ENCODE assay signal across 12 cellular contexts in genomic region chr3:134334901-134335280, GRCh38. TPM values are rescaled to one million over a fixed set of nuclear protein-coding genes. Genes with fewer than 3 reads are reported as not detected.
A peak's percentile ranks its signal among the peaks of the same experiment; 100 is the strongest.
DNase-seq lines count a peak whose midpoint lies in the region; ATAC-seq, FAIRE-seq and TF ChIP-seq lines count a peak whose summit lies in the region.
"Had no signal": no experiment of that assay in that cellular context is flagged by ENCODE, and none has a peak within 500 bp of the region (broad histone marks: within the 10 kb centered on the region; RNA-seq: fewer than 3 reads in every experiment).

No MANE protein-coding gene starts in this region.

- H3K36me3 ChIP-seq in heart right ventricle = no peaks in the 10 kb centered on the region
- no peaks in the 10 kb centered on the region for H3K36me3 ChIP-seq in esophagus muscularis mucosa
- H3K36me3 ChIP-seq in vagina = no peaks in the 10 kb centered on the region

- intact Hi-C loops in heart right ventricle (cut with DNase I) (no loop called here), Right ventricle myocardium inferior (cut with DNase I) (no loop called here), esophagus muscularis mucosa (cut with DNase I) (no loop called here), vagina (cut with DNase I) (no loop called here)

- no peak for FAIRE-seq in D721Med (lab: Jason Lieb, UNC)

- no peaks in the 10 kb centered on the region for H3K27me3 Mint-ChIP-seq in osteocyte (ENCODE audit: unreplicated experiment)
- no peaks in the 10 kb centered on the region for H3K27me3 Mint-ChIP-seq in activated naive CD8-positive, alpha-beta T cell treated with anti-CD3 and anti-CD28 coated beads, Interleukin-2, amount 50 U/mL, for 24 hours

- no peaks in the 10 kb centered on the region for H3K9me3 ChIP-seq in heart right ventricle
- H3K9me3 ChIP-seq in esophagus muscularis mucosa = no peaks in the 10 kb centered on the region
- no peaks in the 10 kb centered on the region for H3K9me3 ChIP-seq in vagina

- no peak for TF ChIP-seq CTCF in heart right ventricle (IDR thresholded peaks at IDR 0.05)
- TF ChIP-seq CTCF in esophagus muscularis mucosa (IDR thresholded peaks at IDR 0.05) = no peak
- no peak for TF ChIP-seq CTCF in osteocyte (IDR thresholded peaks at IDR 0.05)
- no peak for TF ChIP-seq CTCF in vagina (IDR thresholded peaks at IDR 0.05)
- no peak for TF ChIP-seq CTCF in D721Med (IDR thresholded peaks at IDR 0.05; ENCODE audit: insufficient read depth, missing control alignments)

- ATAC-seq in heart right ventricle (no peak), Right ventricle myocardium inferior (no peak)
- ATAC-seq in activated naive CD8-positive, alpha-beta T cell treated with anti-CD3 and anti-CD28 coated beads, Interleukin-2, amount 50 U/mL, for 24 hours = no peak

- TF ChIP-seq EP300 in esophagus muscularis mucosa (IDR thresholded peaks at IDR 0.05) = no peak

- H3K4me1 Mint-ChIP-seq in osteocyte (ENCODE audit: unreplicated experiment) = peaks cover 80% of the 10 kb centered on the region
- H3K4me1 Mint-ChIP-seq in activated naive CD8-positive, alpha-beta T cell treated with anti-CD3 and anti-CD28 coated beads, Interleukin-2, amount 50 U/mL, for 24 hours = no peaks in the 10 kb centered on the region
- H3K4me1 Mint-ChIP-seq: naive B cell had no signal

- DNase-seq in heart right ventricle = no peak
- no peak for DNase-seq in Right ventricle myocardium inferior (ENCODE audit: missing footprints)
- DNase-seq in esophagus muscularis mucosa (ENCODE audit: extremely low spot score) = no peak
- no peak for DNase-seq in osteocyte (ENCODE audit: extremely low spot score, unreplicated experiment)
- no peak for DNase-seq in vagina (ENCODE audit: extremely low spot score in 2 of 2)
- no peak for DNase-seq in activated naive CD8-positive, alpha-beta T cell treated with anti-CD3 and anti-CD28 coated beads, Interleukin-2, amount 50 U/mL, for 24 hours
- DNase-seq in D721Med (ENCODE audit: insufficient read length, low spot score) = no peak
- DNase-seq in NCI-H1694 (lab: John Stamatoyannopoulos, UW) = no peak
- DNase-seq: activated naive CD4-positive, alpha-beta T cell treated with Interleukin-2 at 50 U/mL for 16 hours; naive B cell; NCI-H146; NCI-H526 had no signal

- H3K27ac ChIP-seq in heart right ventricle (peak overlapping the region in 8 of 10 donors; percentile 30 to 84 (median 67)), esophagus muscularis mucosa (replicated peaks in 1 of 4) (peak overlapping the region; percentile 81 to 93 (median 86)), vagina (peak overlapping the region; percentile 81)

- H3K27me3 ChIP-seq in heart right ventricle (no peaks in the 10 kb centered on the region), esophagus muscularis mucosa (no peaks in the 10 kb centered on the region), vagina (no peaks in the 10 kb centered on the region)

- H3K4me1 ChIP-seq in heart right ventricle (peaks cover 9 to 64% (median 40%) of the 10 kb centered on the region in 9 donors), esophagus muscularis mucosa (peaks cover 63 to 84% (median 81%) of the 10 kb centered on the region in 4 donors), vagina (peaks cover 68% of the 10 kb centered on the region)

- H3K4me3 ChIP-seq in heart right ventricle (no peak overlapping the region), esophagus muscularis mucosa (no peak overlapping the region), vagina (no peak overlapping the region)

- no peak for TF ChIP-seq POLR2A in esophagus muscularis mucosa (IDR thresholded peaks at IDR 0.05; ENCODE audit: low read depth)
- no peak for TF ChIP-seq POLR2A in vagina (IDR thresholded peaks at IDR 0.05)

- H3K27ac Mint-ChIP-seq in osteocyte (ENCODE audit: unreplicated experiment) = peak overlapping the region; percentile 95
- H3K27ac Mint-ChIP-seq in activated naive CD8-positive, alpha-beta T cell treated with anti-CD3 and anti-CD28 coated beads, Interleukin-2, amount 50 U/mL, for 24 hours = no peak overlapping the region
- H3K27ac Mint-ChIP-seq: naive B cell had no signal

- 39 to 53% methylated on average over 2 of the region's 2 CpGs for WGBS in heart right ventricle, 2 donors
- 39% methylated on average over 2 of the region's 2 CpGs for WGBS in esophagus muscularis mucosa

- no peak overlapping the region for H3K4me3 Mint-ChIP-seq in osteocyte (ENCODE audit: unreplicated experiment)
- no peak overlapping the region for H3K4me3 Mint-ChIP-seq in activated naive CD8-positive, alpha-beta T cell treated with anti-CD3 and anti-CD28 coated beads, Interleukin-2, amount 50 U/mL, for 24 hours
- H3K4me3 Mint-ChIP-seq: naive B cell had no signal

- no peaks in the 10 kb centered on the region for H3K9me3 Mint-ChIP-seq in osteocyte (ENCODE audit: unreplicated experiment)
- H3K9me3 Mint-ChIP-seq in activated naive CD8-positive, alpha-beta T cell treated with anti-CD3 and anti-CD28 coated beads, Interleukin-2, amount 50 U/mL, for 24 hours = no peaks in the 10 kb centered on the region
- H3K9me3 Mint-ChIP-seq: naive B cell had no signal

- H3K36me3 Mint-ChIP-seq in osteocyte (ENCODE audit: unreplicated experiment) = no peaks in the 10 kb centered on the region
- no peaks in the 10 kb centered on the region for H3K36me3 Mint-ChIP-seq in activated naive CD8-positive, alpha-beta T cell treated with anti-CD3 and anti-CD28 coated beads, Interleukin-2, amount 50 U/mL, for 24 hours (ENCODE audit: low read depth)
- H3K36me3 Mint-ChIP-seq: naive B cell had no signal

RNA-seq across cellular contexts. Expression of gene AMOTL2, which starts 39.4 kb away (rescaled TPM):
- total RNA-seq in heart right ventricle (10 to 100 TPM; 27.8 to 96.6 (median 57.8) TPM), Right ventricle myocardium inferior (61.9 TPM), esophagus muscularis mucosa (100 to 1,000 TPM; 111 to 313 (median 155) TPM), osteocyte (195 and 199 TPM in 2 replicates), vagina (60.6 TPM)
- polyA plus RNA-seq in heart right ventricle = 10 to 100 TPM; 18.7 to 19.8 TPM
